ENCODE assay signal across 20 cellular contexts in genomic region chr13:112783946-112784500, GRCh38.
DNase-seq lines count a peak whose midpoint lies in the region; ATAC-seq and TF ChIP-seq lines count a peak whose summit lies in the region.
"Had no signal": no experiment of that assay in that cellular context is flagged by ENCODE, and none has a peak within 500 bp of the region (broad histone marks: within the 10 kb centered on the region; RNA-seq: fewer than 3 reads in every experiment).

No MANE protein-coding gene starts in this region.

- H3K9me3 ChIP-seq in left ventricle myocardium inferior (replicated peaks) (no peaks in the 10 kb centered on the region), uterus (no peaks in the 10 kb centered on the region)
- H3K9me3 ChIP-seq: suprapubic skin had no signal

- H3K36me3 Mint-ChIP-seq in neural crest cell (ENCODE audit: low read depth), result peaks cover 21% of the 10 kb centered on the region

- no peak overlapping the region for H3K4me3 Mint-ChIP-seq in neural crest cell
- H3K4me3 Mint-ChIP-seq: effector memory CD8-positive, alpha-beta T cell had no signal

- peaks cover 35% of the 10 kb centered on the region for H3K4me1 Mint-ChIP-seq in neural crest cell

- peaks cover 26% of the 10 kb centered on the region for H3K36me3 ChIP-seq in left ventricle myocardium inferior
- no peaks in the 10 kb centered on the region for H3K36me3 ChIP-seq in uterus

- peak overlapping the region; percentile 91 for H3K27ac Mint-ChIP-seq in neural crest cell (ENCODE audit: unreplicated experiment)
- H3K27ac Mint-ChIP-seq: activated T-helper 2 cell treated with anti-CD3 and anti-CD28 coated beads, Interferon-gamma antibody, Interleukin-2, Interleukin-4, amounts not matched to agents 10 μg/mL and 5 μg/mL and 100 μg/mL, durations not matched to agents 14 hours and 24 hours and 36 hours; effector memory CD8-positive, alpha-beta T cell had no signal

- DNase-seq in left ventricle myocardium inferior, result no peak
- DNase-seq in Right ventricle myocardium inferior (ENCODE audit: missing footprints), result no peak
- DNase-seq in fibroblast of gingiva (ENCODE audit: low read depth), result peak; percentile 14
- DNase-seq in neural crest cell (ENCODE audit: low read depth, low spot score), result no peak
- DNase-seq in uterus, result peak in 1 of 2 donors; percentile 13
- DNase-seq in amniotic stem cell (lab: John Stamatoyannopoulos, UW), result no peak
- DNase-seq in T-helper 2 cell, result no peak
- DNase-seq in globus pallidus (ENCODE audit: low spot score), result no peak
- DNase-seq: amygdala; effector memory CD8-positive, alpha-beta T cell; HCEC 1CT; left cardiac atrium; naive thymus-derived CD4-positive, alpha-beta T cell; NCI-H146; NCI-H774; stimulated activated CD4-positive, alpha-beta T cell treated with anti-CD3 and anti-CD28 coated beads, Interleukin-1b, Interleukin-23, amount 100 ng/mL, for 48 hours had no signal

- H3K27me3 Mint-ChIP-seq in neural crest cell (ENCODE audit: low read depth), result no peaks in the 10 kb centered on the region
- H3K27me3 Mint-ChIP-seq: effector memory CD8-positive, alpha-beta T cell; naive thymus-derived CD4-positive, alpha-beta T cell had no signal

- TF ChIP-seq CTCF in left ventricle myocardium inferior (IDR thresholded peaks at IDR 0.05; ENCODE audit: borderline replicate concordance) (no peak), neural crest cell (conservative IDR thresholded peaks at IDR 0.05) (no peak), uterus (IDR thresholded peaks at IDR 0.05) (no peak)

- H3K4me3 ChIP-seq in left ventricle myocardium inferior (no peak overlapping the region), uterus (no peak overlapping the region)
- H3K4me3 ChIP-seq: suprapubic skin had no signal

- H3K27me3 ChIP-seq in left ventricle myocardium inferior (ENCODE audit: low read depth), result no peaks in the 10 kb centered on the region
- H3K27me3 ChIP-seq in uterus, result no peaks in the 10 kb centered on the region
- H3K27me3 ChIP-seq: suprapubic skin had no signal

- H3K4me1 ChIP-seq in left ventricle myocardium inferior, result peaks cover 38% of the 10 kb centered on the region
- peaks cover 7 to 11% of the 10 kb centered on the region in 2 donors for H3K4me1 ChIP-seq in uterus

- ATAC-seq in Right ventricle myocardium inferior, result no peak
- ATAC-seq: effector memory CD8-positive, alpha-beta T cell; naive thymus-derived CD4-positive, alpha-beta T cell; Panc1; SK-N-SH treated with all-trans-retinoic acid at 6 μM for 48 hours had no signal

- H3K27ac ChIP-seq in left ventricle myocardium inferior (replicated peaks) (peak overlapping the region; percentile 74), uterus (peak overlapping the region; percentile 80 to 82)
- H3K27ac ChIP-seq: suprapubic skin had no signal

- no peak for TF ChIP-seq POLR2A in uterus (IDR thresholded peaks at IDR 0.05)

- no peaks in the 10 kb centered on the region for H3K9me3 Mint-ChIP-seq in neural crest cell
- H3K9me3 Mint-ChIP-seq: activated T-helper 2 cell treated with anti-CD3 and anti-CD28 coated beads, Interferon-gamma antibody, Interleukin-2, Interleukin-4, amounts not matched to agents 10 μg/mL and 5 μg/mL and 100 μg/mL, durations not matched to agents 14 hours and 24 hours and 36 hours; effector memory CD8-positive, alpha-beta T cell; naive thymus-derived CD4-positive, alpha-beta T cell had no signal

- intact Hi-C loops in left ventricle myocardium inferior (cut with micrococcal nuclease), result no loop called here
- intact Hi-C loops in Right ventricle myocardium inferior (cut with DNase I), result no loop called here
- intact Hi-C loops in uterus (cut with DNase I; ENCODE audit: low total_unique reads), result no loop called here
